Comparison of ENCODE assay signal across 2 cellular contexts in the genomic region with DNA sequence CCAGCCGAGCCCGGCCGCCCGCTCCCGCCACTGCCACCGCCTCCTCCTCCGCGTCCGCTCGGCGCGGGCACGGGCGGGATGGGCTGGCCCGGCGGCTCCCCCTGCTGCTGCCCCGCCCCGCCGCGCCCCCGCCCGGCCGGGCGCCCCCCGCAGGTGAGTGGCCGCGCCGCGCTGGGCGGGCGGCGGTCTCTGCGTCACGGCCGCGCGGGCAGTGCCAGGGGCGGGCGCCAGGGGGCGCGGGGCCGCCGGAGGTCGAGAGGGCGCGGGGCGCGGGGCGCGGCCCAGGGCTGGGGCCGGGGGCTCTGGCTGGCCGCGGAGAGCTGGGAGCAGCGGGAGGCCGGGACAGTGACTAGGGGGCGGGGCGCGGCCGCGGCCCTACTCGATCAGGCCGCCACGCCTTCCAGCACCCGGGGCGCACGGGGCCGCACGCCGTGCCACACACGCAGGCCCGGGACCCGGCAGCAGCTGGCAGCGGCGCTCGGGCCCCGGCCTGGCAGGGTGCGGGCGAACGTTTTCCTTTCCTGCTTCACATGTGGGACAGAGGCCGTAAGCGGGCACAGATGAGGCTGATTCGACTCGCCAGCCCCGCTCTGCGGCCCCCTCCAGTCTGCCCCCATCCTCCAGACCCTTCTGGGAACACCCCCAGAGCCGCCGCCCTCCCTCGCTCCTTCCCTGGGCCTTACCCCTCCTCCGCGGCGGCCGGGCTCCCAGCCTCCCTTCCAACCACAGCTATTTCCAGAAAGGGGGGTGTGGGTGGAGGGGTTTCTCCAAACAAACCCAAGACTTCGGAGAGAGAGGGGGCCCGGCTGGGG.
TF ChIP-seq lines count a peak whose summit lies in the region.

No MANE protein-coding gene starts in this region.

TF ChIP-seq in HEK293, 187 proteins besides CTCF, POLR2A, EP300 and RAD21 (continued from another document and continues in another):
- TF ChIP-seq, protein P1, sequence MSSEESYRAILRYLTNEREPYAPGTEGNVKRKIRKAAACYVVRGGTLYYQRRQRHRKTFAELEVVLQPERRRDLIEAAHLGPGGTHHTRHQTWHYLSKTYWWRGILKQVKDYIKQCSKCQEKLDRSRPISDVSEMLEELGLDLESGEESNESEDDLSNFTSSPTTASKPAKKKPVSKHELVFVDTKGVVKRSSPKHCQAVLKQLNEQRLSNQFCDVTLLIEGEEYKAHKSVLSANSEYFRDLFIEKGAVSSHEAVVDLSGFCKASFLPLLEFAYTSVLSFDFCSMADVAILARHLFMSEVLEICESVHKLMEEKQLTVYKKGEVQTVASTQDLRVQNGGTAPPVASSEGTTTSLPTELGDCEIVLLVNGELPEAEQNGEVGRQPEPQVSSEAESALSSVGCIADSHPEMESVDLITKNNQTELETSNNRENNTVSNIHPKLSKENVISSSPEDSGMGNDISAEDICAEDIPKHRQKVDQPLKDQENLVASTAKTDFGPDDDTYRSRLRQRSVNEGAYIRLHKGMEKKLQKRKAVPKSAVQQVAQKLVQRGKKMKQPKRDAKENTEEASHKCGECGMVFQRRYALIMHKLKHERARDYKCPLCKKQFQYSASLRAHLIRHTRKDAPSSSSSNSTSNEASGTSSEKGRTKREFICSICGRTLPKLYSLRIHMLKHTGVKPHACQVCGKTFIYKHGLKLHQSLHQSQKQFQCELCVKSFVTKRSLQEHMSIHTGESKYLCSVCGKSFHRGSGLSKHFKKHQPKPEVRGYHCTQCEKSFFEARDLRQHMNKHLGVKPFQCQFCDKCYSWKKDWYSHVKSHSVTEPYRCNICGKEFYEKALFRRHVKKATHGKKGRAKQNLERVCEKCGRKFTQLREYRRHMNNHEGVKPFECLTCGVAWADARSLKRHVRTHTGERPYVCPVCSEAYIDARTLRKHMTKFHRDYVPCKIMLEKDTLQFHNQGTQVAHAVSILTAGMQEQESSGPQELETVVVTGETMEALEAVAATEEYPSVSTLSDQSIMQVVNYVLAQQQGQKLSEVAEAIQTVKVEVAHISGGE (tag by site-specific recombination; conservative IDR thresholded peaks at IDR 0.05; ENCODE audit: low read depth): no peak
- TF ChIP-seq ZNF670 (tag by site-specific recombination; IDR thresholded peaks at IDR 0.05; ENCODE audit: low read depth) (no peak), ZFP3 (tag by site-specific recombination; IDR thresholded peaks at IDR 0.05; ENCODE audit: low read depth) (no peak), ZBTB48 (tag by site-specific recombination; IDR thresholded peaks at IDR 0.05) (peak; percentile 24; the same call in 1 of the 2 replicates), ZNF114 (tag by site-specific recombination; IDR thresholded peaks at IDR 0.05) (no peak), SP2 (tag by site-specific recombination; IDR thresholded peaks at IDR 0.05) (peak; percentile 68), REST (tag by site-specific recombination; IDR thresholded peaks at IDR 0.05) (no peak), ZNF292 (tag by site-specific recombination; IDR thresholded peaks at IDR 0.05; ENCODE audit: borderline replicate concordance, low read depth) (no peak), ZFP69B (tag by site-specific recombination; IDR thresholded peaks at IDR 0.05) (no peak), ZNF521 (tag by site-specific recombination; IDR thresholded peaks at IDR 0.05) (no peak), ZSCAN16 (tag by site-specific recombination; IDR thresholded peaks at IDR 0.05) (no peak), ZBTB8A (tag by site-specific recombination; IDR thresholded peaks at IDR 0.05) (0 out of 2 replicates have a peak, but pooled peaks have one; percentile 47), ZNF133 (tag by site-specific recombination; IDR thresholded peaks at IDR 0.05) (no peak), ZNF791 (tag by site-specific recombination; IDR thresholded peaks at IDR 0.05) (no peak), ZNF660 (tag by site-specific recombination; IDR thresholded peaks at IDR 0.05) (peak; percentile 39; the same call in 1 of the 2 replicates), ZNF16 (tag by site-specific recombination; IDR thresholded peaks at IDR 0.05; ENCODE audit: low read depth) (no peak), BCL11B (tag by site-specific recombination; IDR thresholded peaks at IDR 0.05; ENCODE audit: low read depth) (no peak), ZNF112 (tag by site-specific recombination; IDR thresholded peaks at IDR 0.05) (no peak), BCL11A (tag by site-specific recombination; IDR thresholded peaks at IDR 0.05; ENCODE audit: low read depth) (0 out of 2 replicates have a peak, but pooled peaks have one; percentile 33)
- TF ChIP-seq, protein P2, sequence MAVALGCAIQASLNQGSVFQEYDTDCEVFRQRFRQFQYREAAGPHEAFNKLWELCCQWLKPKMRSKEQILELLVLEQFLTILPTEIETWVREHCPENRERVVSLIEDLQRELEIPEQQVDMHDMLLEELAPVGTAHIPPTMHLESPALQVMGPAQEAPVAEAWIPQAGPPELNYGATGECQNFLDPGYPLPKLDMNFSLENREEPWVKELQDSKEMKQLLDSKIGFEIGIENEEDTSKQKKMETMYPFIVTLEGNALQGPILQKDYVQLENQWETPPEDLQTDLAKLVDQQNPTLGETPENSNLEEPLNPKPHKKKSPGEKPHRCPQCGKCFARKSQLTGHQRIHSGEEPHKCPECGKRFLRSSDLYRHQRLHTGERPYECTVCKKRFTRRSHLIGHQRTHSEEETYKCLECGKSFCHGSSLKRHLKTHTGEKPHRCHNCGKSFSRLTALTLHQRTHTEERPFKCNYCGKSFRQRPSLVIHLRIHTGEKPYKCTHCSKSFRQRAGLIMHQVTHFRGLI (tag by site-specific recombination; IDR thresholded peaks at IDR 0.05): no peak; the same call in 1 of the 2 replicates

TF ChIP-seq in HepG2, 621 proteins besides CTCF, POLR2A, EP300 and RAD21 (continued from another document and continues in another):
- TF ChIP-seq ZNF10 (CRISPR knock-in tag; IDR thresholded peaks at IDR 0.05; ENCODE audit: borderline replicate concordance, low read depth) (no peak), USF2 (IDR thresholded peaks at IDR 0.05; ENCODE audit: low read depth, low read length) (no peak), USF2 (CRISPR knock-in tag; IDR thresholded peaks at IDR 0.05; ENCODE audit: borderline replicate concordance) (no peak), ZBTB38 (CRISPR knock-in tag; IDR thresholded peaks at IDR 0.05) (no peak), TMF1 (CRISPR knock-in tag; IDR thresholded peaks at IDR 0.05; ENCODE audit: low read depth) (no peak), XRCC5 (optimal IDR thresholded peaks at IDR 0.05; ENCODE audit: low read length) (no peak), NCOA1 (CRISPR knock-in tag; IDR thresholded peaks at IDR 0.05) (no peak), BRCA1 (CRISPR knock-in tag; IDR thresholded peaks at IDR 0.05) (no peak), ZNF510 (CRISPR knock-in tag; IDR thresholded peaks at IDR 0.05; ENCODE audit: low read depth) (no peak), RARA (CRISPR knock-in tag; IDR thresholded peaks at IDR 0.05) (no peak), KDM5B (CRISPR knock-in tag; IDR thresholded peaks at IDR 0.05; ENCODE audit: borderline replicate concordance) (no peak), YEATS4 (CRISPR knock-in tag; IDR thresholded peaks at IDR 0.05; ENCODE audit: borderline replicate concordance) (peak; percentile 7; the same call in 1 of the 2 replicates), ZNF382 (CRISPR knock-in tag; IDR thresholded peaks at IDR 0.05; ENCODE audit: borderline replicate concordance) (no peak), MYC (CRISPR knock-in tag; IDR thresholded peaks at IDR 0.05; ENCODE audit: borderline replicate concordance) (0 out of 2 replicates have a peak, but pooled peaks have one; percentile 45), ZNF260 (CRISPR knock-in tag; IDR thresholded peaks at IDR 0.05; ENCODE audit: borderline replicate concordance, low read depth) (no peak), MYPOP (CRISPR knock-in tag; IDR thresholded peaks at IDR 0.05) (no peak), MAZ (IDR thresholded peaks at IDR 0.05; ENCODE audit: borderline replicate concordance, low read depth, low read length) (no peak; the same call in 1 of the 2 replicates), MAZ (CRISPR knock-in tag; IDR thresholded peaks at IDR 0.05; ENCODE audit: low read depth) (peak; percentile 52; the same call in 1 of the 2 replicates), AGO1 (IDR thresholded peaks at IDR 0.05; ENCODE audit: low read depth, low read length, poor library complexity, severe bottlenecking) (peak; percentile 52), ZNF446 (CRISPR knock-in tag; IDR thresholded peaks at IDR 0.05) (no peak), ZNF292 (CRISPR knock-in tag; IDR thresholded peaks at IDR 0.05; ENCODE audit: borderline replicate concordance, low read depth) (no peak), CREM (IDR thresholded peaks at IDR 0.05) (no peak), CREM (CRISPR knock-in tag; IDR thresholded peaks at IDR 0.05) (no peak), ZNF530 (CRISPR knock-in tag; IDR thresholded peaks at IDR 0.05; ENCODE audit: low read depth) (no peak)
- TF ChIP-seq, protein P3, sequence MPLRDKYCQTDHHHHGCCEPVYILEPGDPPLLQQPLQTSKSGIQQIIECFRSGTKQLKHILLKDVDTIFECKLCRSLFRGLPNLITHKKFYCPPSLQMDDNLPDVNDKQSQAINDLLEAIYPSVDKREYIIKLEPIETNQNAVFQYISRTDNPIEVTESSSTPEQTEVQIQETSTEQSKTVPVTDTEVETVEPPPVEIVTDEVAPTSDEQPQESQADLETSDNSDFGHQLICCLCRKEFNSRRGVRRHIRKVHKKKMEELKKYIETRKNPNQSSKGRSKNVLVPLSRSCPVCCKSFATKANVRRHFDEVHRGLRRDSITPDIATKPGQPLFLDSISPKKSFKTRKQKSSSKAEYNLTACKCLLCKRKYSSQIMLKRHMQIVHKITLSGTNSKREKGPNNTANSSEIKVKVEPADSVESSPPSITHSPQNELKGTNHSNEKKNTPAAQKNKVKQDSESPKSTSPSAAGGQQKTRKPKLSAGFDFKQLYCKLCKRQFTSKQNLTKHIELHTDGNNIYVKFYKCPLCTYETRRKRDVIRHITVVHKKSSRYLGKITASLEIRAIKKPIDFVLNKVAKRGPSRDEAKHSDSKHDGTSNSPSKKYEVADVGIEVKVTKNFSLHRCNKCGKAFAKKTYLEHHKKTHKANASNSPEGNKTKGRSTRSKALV (CRISPR knock-in tag; IDR thresholded peaks at IDR 0.05): no peak
- TF ChIP-seq, protein P4, sequence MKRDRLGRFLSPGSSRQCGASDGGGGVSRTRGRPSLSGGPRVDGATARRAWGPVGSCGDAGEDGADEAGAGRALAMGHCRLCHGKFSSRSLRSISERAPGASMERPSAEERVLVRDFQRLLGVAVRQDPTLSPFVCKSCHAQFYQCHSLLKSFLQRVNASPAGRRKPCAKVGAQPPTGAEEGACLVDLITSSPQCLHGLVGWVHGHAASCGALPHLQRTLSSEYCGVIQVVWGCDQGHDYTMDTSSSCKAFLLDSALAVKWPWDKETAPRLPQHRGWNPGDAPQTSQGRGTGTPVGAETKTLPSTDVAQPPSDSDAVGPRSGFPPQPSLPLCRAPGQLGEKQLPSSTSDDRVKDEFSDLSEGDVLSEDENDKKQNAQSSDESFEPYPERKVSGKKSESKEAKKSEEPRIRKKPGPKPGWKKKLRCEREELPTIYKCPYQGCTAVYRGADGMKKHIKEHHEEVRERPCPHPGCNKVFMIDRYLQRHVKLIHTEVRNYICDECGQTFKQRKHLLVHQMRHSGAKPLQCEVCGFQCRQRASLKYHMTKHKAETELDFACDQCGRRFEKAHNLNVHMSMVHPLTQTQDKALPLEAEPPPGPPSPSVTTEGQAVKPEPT (CRISPR knock-in tag; IDR thresholded peaks at IDR 0.05; ENCODE audit: low read depth): 0 out of 2 replicates have a peak, but pooled peaks have one; percentile 4
- TF ChIP-seq, protein P5, sequence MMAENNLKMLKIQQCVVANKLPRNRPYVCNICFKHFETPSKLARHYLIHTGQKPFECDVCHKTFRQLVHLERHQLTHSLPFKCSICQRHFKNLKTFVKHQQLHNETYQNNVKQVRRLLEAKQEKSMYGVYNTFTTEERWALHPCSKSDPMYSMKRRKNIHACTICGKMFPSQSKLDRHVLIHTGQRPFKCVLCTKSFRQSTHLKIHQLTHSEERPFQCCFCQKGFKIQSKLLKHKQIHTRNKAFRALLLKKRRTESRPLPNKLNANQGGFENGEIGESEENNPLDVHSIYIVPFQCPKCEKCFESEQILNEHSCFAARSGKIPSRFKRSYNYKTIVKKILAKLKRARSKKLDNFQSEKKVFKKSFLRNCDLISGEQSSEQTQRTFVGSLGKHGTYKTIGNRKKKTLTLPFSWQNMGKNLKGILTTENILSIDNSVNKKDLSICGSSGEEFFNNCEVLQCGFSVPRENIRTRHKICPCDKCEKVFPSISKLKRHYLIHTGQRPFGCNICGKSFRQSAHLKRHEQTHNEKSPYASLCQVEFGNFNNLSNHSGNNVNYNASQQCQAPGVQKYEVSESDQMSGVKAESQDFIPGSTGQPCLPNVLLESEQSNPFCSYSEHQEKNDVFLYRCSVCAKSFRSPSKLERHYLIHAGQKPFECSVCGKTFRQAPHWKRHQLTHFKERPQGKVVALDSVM (CRISPR knock-in tag; IDR thresholded peaks at IDR 0.05): peak; percentile 56
